15 cellular contexts compared by ENCODE assay signal in the genomic region with DNA sequence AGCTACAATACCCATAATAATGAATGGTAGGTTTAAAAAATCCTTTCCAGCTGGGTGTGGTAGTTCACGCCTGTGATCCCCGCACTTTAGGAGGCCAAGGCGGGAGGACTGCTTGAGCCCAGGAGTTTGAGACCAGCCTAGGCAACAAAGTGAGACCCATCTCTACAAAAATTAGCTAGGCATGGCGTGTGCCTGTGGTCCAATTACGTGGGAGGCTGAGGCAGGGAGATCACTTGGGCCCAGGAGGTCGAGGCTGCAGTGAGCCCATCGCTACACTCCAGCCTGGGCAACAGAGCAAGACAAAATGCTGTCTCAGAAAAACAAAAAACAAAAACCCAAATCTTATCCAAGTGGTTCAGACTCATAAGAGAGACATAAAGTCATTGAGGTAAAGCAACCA. TPM values are rescaled to one million over a fixed set of nuclear protein-coding genes. Genes with fewer than 3 reads are reported as not detected.
A peak's percentile ranks its signal among the peaks of the same experiment; 100 is the strongest.
DNase-seq lines count a peak whose midpoint lies in the region; ATAC-seq, FAIRE-seq and TF ChIP-seq lines count a peak whose summit lies in the region.
"Had no signal": no experiment of that assay in that cellular context is flagged by ENCODE, and none has a peak within 500 bp of the region (broad histone marks: within the 10 kb centered on the region; RNA-seq: fewer than 3 reads in every experiment).

No MANE protein-coding gene starts in this region.

- intact Hi-C loops in Right ventricle myocardium superior (cut with DNase I) = loop anchor here (10.0 kb wide), 1 partner anchor 166 kb away; no protein-coding TSS in a partner anchor
- intact Hi-C loops in cardiac septum (cut with DNase I) = no loop called here

- peaks cover 25% of the 10 kb centered on the region for H4K20me1 ChIP-seq in osteoblast (ENCODE audit: insufficient read depth, low read length)

- H2AFZ ChIP-seq in osteoblast (ENCODE audit: low read length) = no peak overlapping the region
- H2AFZ ChIP-seq: GM23338 had no signal

- H3K4me3 ChIP-seq in osteoblast (ENCODE audit: insufficient read depth, low read length) = no peak overlapping the region
- no peak overlapping the region for H3K4me3 ChIP-seq in effector memory CD4-positive, alpha-beta T cell (ENCODE audit: insufficient read depth, low read depth, low read length, poor library complexity, severe bottlenecking)
- H3K4me3 ChIP-seq: GM23338 had no signal

- H3K4me2 ChIP-seq in osteoblast (ENCODE audit: insufficient read depth, low read length) = no peak overlapping the region
- H3K4me2 ChIP-seq: GM23338 had no signal

- H3K27me3 ChIP-seq in osteoblast (ENCODE audit: insufficient read depth, low read length) = no peaks in the 10 kb centered on the region
- no peaks in the 10 kb centered on the region for H3K27me3 ChIP-seq in effector memory CD4-positive, alpha-beta T cell (replicated peaks; ENCODE audit: control insufficient read depth, insufficient read depth, low read length, poor library complexity, severe bottlenecking)

- TF ChIP-seq POLR2A in GM12891 (IDR thresholded peaks at IDR 0.05; ENCODE audit: low read depth, low read length) = no peak

- ATAC-seq in Right ventricle myocardium superior (ENCODE audit: poor library complexity) = no peak
- no peak for ATAC-seq in activated T-cell treated with anti-CD3 and anti-CD28 coated beads, Interleukin-2, amount 50 U/mL, for 72 hours (replicated peaks in 1 of 2)

- peak overlapping the region; percentile 64 to 92 (median 80) for H3K27ac Mint-ChIP-seq in immature natural killer cell
- H3K27ac Mint-ChIP-seq in activated T-cell treated with anti-CD3 and anti-CD28 coated beads, Interleukin-2, amount 50 U/mL, for 72 hours = no peak overlapping the region
- H3K27ac Mint-ChIP-seq in type B pancreatic cell = no peak overlapping the region

- H3K36me3 Mint-ChIP-seq in immature natural killer cell (peaks cover 0 to 35% (median 4%) of the 10 kb centered on the region in 3 donors), type B pancreatic cell (peaks cover under 1% of the 10 kb centered on the region)
- H3K36me3 Mint-ChIP-seq in activated T-cell treated with anti-CD3 and anti-CD28 coated beads, Interleukin-2, amount 50 U/mL, for 72 hours (ENCODE audit: insufficient read depth in 2 of 2) = peaks cover 0 to 3% of the 10 kb centered on the region in 2 donors

- H3K27me3 Mint-ChIP-seq in immature natural killer cell (ENCODE audit: low read depth in 3 of 3) (peaks cover 13 to 39% (median 17%) of the 10 kb centered on the region in 3 donors), type B pancreatic cell (no peaks in the 10 kb centered on the region)
- no peaks in the 10 kb centered on the region for H3K27me3 Mint-ChIP-seq in activated T-cell treated with anti-CD3 and anti-CD28 coated beads, Interleukin-2, amount 50 U/mL, for 72 hours (ENCODE audit: low read depth)

- TF ChIP-seq CTCF in osteoblast (IDR thresholded peaks at IDR 0.05; ENCODE audit: extremely low read depth, low read depth, low read length) (no peak), type B pancreatic cell (conservative IDR thresholded peaks at IDR 0.05) (no peak)

- peaks cover 31% of the 10 kb centered on the region for H3K36me3 ChIP-seq in osteoblast (ENCODE audit: insufficient read depth, low read length)
- peaks cover 39% of the 10 kb centered on the region for H3K36me3 ChIP-seq in effector memory CD4-positive, alpha-beta T cell (ENCODE audit: control insufficient read depth, insufficient read depth, low read length)

- H3K4me1 Mint-ChIP-seq in immature natural killer cell (peaks cover 19 to 35% of the 10 kb centered on the region in 2 donors), type B pancreatic cell (ENCODE audit: unreplicated experiment) (no peaks in the 10 kb centered on the region)
- H3K4me1 Mint-ChIP-seq in activated T-cell treated with anti-CD3 and anti-CD28 coated beads, Interleukin-2, amount 50 U/mL, for 72 hours (ENCODE audit: low read depth) = peaks cover 8% of the 10 kb centered on the region

- no peaks in the 10 kb centered on the region for H3K79me2 ChIP-seq in osteoblast (ENCODE audit: insufficient read depth, low read length)

- peak overlapping the region; percentile 60 for H3K27ac ChIP-seq in osteoblast (ENCODE audit: low read depth, low read length)
- no peak overlapping the region for H3K27ac ChIP-seq in effector memory CD4-positive, alpha-beta T cell (ENCODE audit: insufficient read depth, low read length, poor library complexity, severe bottlenecking)

- H3K9me3 Mint-ChIP-seq in immature natural killer cell (peaks cover 0 to 2% (median 0%) of the 10 kb centered on the region in 6 donors), type B pancreatic cell (no peaks in the 10 kb centered on the region)
- no peaks in the 10 kb centered on the region for H3K9me3 Mint-ChIP-seq in activated T-cell treated with anti-CD3 and anti-CD28 coated beads, Interleukin-2, amount 50 U/mL, for 72 hours
- H3K9me3 Mint-ChIP-seq: GM23338 had no signal

- H3K4me3 Mint-ChIP-seq in immature natural killer cell (no peak overlapping the region), type B pancreatic cell (no peak overlapping the region)
- no peak overlapping the region for H3K4me3 Mint-ChIP-seq in activated T-cell treated with anti-CD3 and anti-CD28 coated beads, Interleukin-2, amount 50 U/mL, for 72 hours
- H3K4me3 Mint-ChIP-seq: GM23338 had no signal

- no peaks in the 10 kb centered on the region for H3K4me1 ChIP-seq in osteoblast (ENCODE audit: insufficient read depth, low read length)
- H3K4me1 ChIP-seq in effector memory CD4-positive, alpha-beta T cell (ENCODE audit: control insufficient read depth, insufficient read depth, low read length, poor library complexity, severe bottlenecking) = no peaks in the 10 kb centered on the region
- H3K4me1 ChIP-seq: Caco-2 had no signal

- FAIRE-seq in GM12891 (lab: Jason Lieb, UNC) = no peak

- H3K9me3 ChIP-seq in osteoblast (ENCODE audit: low read depth, low read length) = no peaks in the 10 kb centered on the region
- H3K9me3 ChIP-seq in effector memory CD4-positive, alpha-beta T cell (ENCODE audit: control insufficient read depth, low read length) = no peaks in the 10 kb centered on the region
- H3K9me3 ChIP-seq: Caco-2 had no signal

- peak; percentile 19 for DNase-seq in Right ventricle myocardium superior
- no peak for DNase-seq in cardiac septum (ENCODE audit: low spot score)
- no peak for DNase-seq in immature natural killer cell
- no peak for DNase-seq in osteoblast (ENCODE audit: insufficient read length, low spot score, missing footprints)
- DNase-seq in effector memory CD4-positive, alpha-beta T cell = no peak
- no peak for DNase-seq in activated T-cell treated with anti-CD3 and anti-CD28 coated beads, Interleukin-2, amount 50 U/mL, for 72 hours
- no peak for DNase-seq in type B pancreatic cell (ENCODE audit: extremely low spot score, unreplicated experiment)
- DNase-seq in GM12891 (ENCODE audit: insufficient read length, low spot score) = no peak
- DNase-seq: NCI-H1436 treated with DMSO at 0.1 percent for 48 hours, NCI-H2081, NCI-H524 treated with DMSO at 0.1 percent for 48 hours had no signal

TF ChIP-seq in GM12891, 5 proteins besides CTCF, POLR2A, EP300 and RAD21:
- TF ChIP-seq POU2F2 (IDR thresholded peaks at IDR 0.05; ENCODE audit: low read depth, low read length) = no peak
- no peak for TF ChIP-seq SPI1 (IDR thresholded peaks at IDR 0.05; ENCODE audit: low read depth, low read length)
- TF ChIP-seq POLR2AphosphoS5 (IDR thresholded peaks at IDR 0.05; ENCODE audit: low read depth, low read length) = no peak
- TF ChIP-seq TAF1 (IDR thresholded peaks at IDR 0.05; ENCODE audit: low read depth, low read length) = no peak
- TF ChIP-seq PAX5 (IDR thresholded peaks at IDR 0.05; ENCODE audit: insufficient read depth, low read length, severe bottlenecking) = no peak

RNA-seq across cellular contexts. Expression of gene SLC6A3, which starts 33.8 kb away (rescaled TPM):
- total RNA-seq in Right ventricle myocardium superior (not detected), cardiac septum (0.19 TPM), osteoblast (not detected in 2 replicates), type B pancreatic cell (ENCODE audit: low replicate concordance) (0.19 TPM in 2 replicates)
- polyA plus RNA-seq in immature natural killer cell = not detected
- total RNA-seq in activated T-cell treated with anti-CD3 and anti-CD28 coated beads, Interleukin-2, amount 50 U/mL, for 72 hours = not detected
- 0.05 TPM for polyA plus RNA-seq in GM12891 (2012; ENCODE audit: low read depth, missing spikeins)
- total RNA-seq: A172, Caco-2, SK-MEL-5 had no signal

RNA-seq across cellular contexts. Expression of gene LPCAT1, which starts 44.7 kb away (rescaled TPM):
- 11.5 TPM for total RNA-seq in Right ventricle myocardium superior
- total RNA-seq in cardiac septum = 14.7 TPM
- polyA plus RNA-seq in immature natural killer cell = 100 to 1,000 TPM; 107 to 255 (median 144) TPM
- total RNA-seq in osteoblast = 11.6 and 15.6 TPM in 2 replicates
- total RNA-seq in activated T-cell treated with anti-CD3 and anti-CD28 coated beads, Interleukin-2, amount 50 U/mL, for 72 hours = 10 to 100 TPM; 31.3 to 37.7 TPM
- total RNA-seq in type B pancreatic cell (ENCODE audit: low replicate concordance) = 91.6 and 97.1 TPM in 2 replicates
- polyA plus RNA-seq in GM12891 (2012; ENCODE audit: low read depth, missing spikeins) = 54.4 TPM

Comparison
In these comparisons a context has a peak if more than half of its experiments do, and no peak if none do; other contexts are left out.
1. H3K27ac Mint-ChIP-seq: peak in immature natural killer cell (6 of 6); none in activated T-cell treated with anti-CD3 and anti-CD28 coated beads, Interleukin-2, amount 50 U/mL, for 72 hours (single experiment) and type B pancreatic cell (single experiment).